In the genomic region with DNA sequence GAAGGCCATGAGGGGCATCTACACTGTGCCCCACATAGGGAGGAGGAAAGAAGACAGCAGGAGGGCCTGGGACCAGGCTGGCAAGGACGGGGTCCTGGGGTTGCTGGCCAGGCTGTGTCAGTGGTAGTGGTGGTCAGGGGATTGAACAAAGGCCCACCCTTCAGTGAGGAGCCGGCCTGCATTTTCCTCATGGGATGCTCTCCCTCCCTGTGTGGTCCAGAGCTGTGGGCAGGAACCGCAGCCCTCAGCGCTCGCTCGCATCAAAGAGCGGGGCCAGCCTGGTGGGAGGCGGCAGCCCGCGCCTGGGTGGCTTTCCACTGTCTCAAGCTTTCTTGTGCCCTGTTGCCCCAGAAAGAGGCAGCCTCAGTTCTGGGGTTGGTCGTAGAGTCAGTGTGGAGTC, we compare ENCODE assay signal across 21 cellular contexts. TPM values are rescaled to one million over a fixed set of nuclear protein-coding genes. Genes with fewer than 3 reads are reported as not detected.
A peak's percentile ranks its signal among the peaks of the same experiment; 100 is the strongest.
DNase-seq lines count a peak whose midpoint lies in the region; TF ChIP-seq lines count a peak whose summit lies in the region.
"Had no signal": no experiment of that assay in that cellular context is flagged by ENCODE, and none has a peak within 500 bp of the region (broad histone marks: within the 10 kb centered on the region; RNA-seq: fewer than 3 reads in every experiment).

No MANE protein-coding gene starts in this region.

- H2BK120ac ChIP-seq in H9 (ENCODE audit: low read depth, low read length, poor library complexity, severe bottlenecking) = no peak overlapping the region
- no peak overlapping the region for H2BK120ac ChIP-seq in neuronal stem cell (ENCODE audit: low read depth, low read length)

- no peaks in the 10 kb centered on the region for H3K79me2 ChIP-seq in H9 (ENCODE audit: insufficient read depth, low read length)

- H3K23ac ChIP-seq in H9 (ENCODE audit: insufficient read length, low read depth, low read length) = no peak overlapping the region
- H3K23ac ChIP-seq in neuronal stem cell (ENCODE audit: low read depth, low read length, poor library complexity) = peak overlapping the region; percentile 45

- H3K27ac ChIP-seq in H9 (ENCODE audit: insufficient read length, low read depth, low read length) (no peak overlapping the region), neuronal stem cell (replicated peaks; ENCODE audit: low read length) (no peak overlapping the region), dorsolateral prefrontal cortex (no peak overlapping the region)
- H3K27ac ChIP-seq: KMS-11, RWPE1 had no signal

- H2BK5ac ChIP-seq in H9 (ENCODE audit: insufficient read length, low read length) = no peak overlapping the region
- H2BK5ac ChIP-seq in neuronal stem cell (ENCODE audit: low read length) = no peak overlapping the region

- no peak overlapping the region for H4K91ac ChIP-seq in H9 (ENCODE audit: insufficient read length, low read depth, low read length)
- H4K91ac ChIP-seq in neuronal stem cell (ENCODE audit: low read depth, low read length, poor library complexity) = no peak overlapping the region

- H3K9me3 Mint-ChIP-seq in H9 = no peaks in the 10 kb centered on the region
- H3K9me3 Mint-ChIP-seq in dendritic cell treated with granulocyte-macrophage colony-stimulating factor and Interleukin-4, amounts not matched to agents 40 ng/mL and 50 ng/mL, for 4 days = no peaks in the 10 kb centered on the region
- H3K9me3 Mint-ChIP-seq: CD4-positive, alpha-beta memory T cell had no signal

- no peak for TF ChIP-seq CTCF in H9 (conservative IDR thresholded peaks at IDR 0.05)
- TF ChIP-seq CTCF in dorsolateral prefrontal cortex (IDR thresholded peaks at IDR 0.05 in 54 of 56, conservative IDR thresholded peaks at IDR 0.05 in 2 of 56; ENCODE audit: low read depth in 1 of 56, partially characterized antibody in 56 of 56) = no peak

- H3K27me3 Mint-ChIP-seq in H9 (ENCODE audit: low read depth) = peaks cover 3% of the 10 kb centered on the region
- peaks cover 38% of the 10 kb centered on the region for H3K27me3 Mint-ChIP-seq in dendritic cell treated with granulocyte-macrophage colony-stimulating factor and Interleukin-4, amounts not matched to agents 40 ng/mL and 50 ng/mL, for 4 days

- no CpG with 5 or more reads among the region's 11 CpGs for WGBS in H9 (ENCODE audit: extremely low coverage, insufficient read length, low lambda C conversion rate)
- no CpG with 5 or more reads among the region's 11 CpGs for WGBS in neuronal stem cell (ENCODE audit: extremely low coverage in 2 of 2, insufficient read length in 2 of 2, insufficient replicate concordance in 1 of 2), 2 donors

- peaks cover 0 to 1% (median 0%) of the 10 kb centered on the region in 3 experiments; a peak in 1 of 7 replicates for H3K36me3 Mint-ChIP-seq in H9 (ENCODE audit: insufficient read depth in 1 of 3, low read depth in 3 of 3)
- H3K36me3 Mint-ChIP-seq in dendritic cell treated with granulocyte-macrophage colony-stimulating factor and Interleukin-4, amounts not matched to agents 40 ng/mL and 50 ng/mL, for 4 days (ENCODE audit: low read depth) = no peaks in the 10 kb centered on the region
- H3K36me3 Mint-ChIP-seq: CD4-positive, alpha-beta memory T cell had no signal

- DNase-seq in H9 = peak; percentile 26
- DNase-seq in neuronal stem cell (ENCODE audit: low spot score) = no peak
- no peak for DNase-seq in SKM-1 (lab: John Stamatoyannopoulos, UW; ENCODE audit: unreplicated experiment)
- DNase-seq in NCI-H1092 (lab: John Stamatoyannopoulos, UW) = no peak
- no peak for DNase-seq in dorsolateral prefrontal cortex
- no peak for DNase-seq in kidney tubule cell (ENCODE audit: low spot score)
- DNase-seq: Caco-2; CD4-positive, alpha-beta memory T cell; DND-41; IMR-90; NCI-H1105; NCI-H146; NCI-H2029 treated with DMSO at 0.1 percent for 48 hours; NCI-H226; NCI-H510A treated with DMSO at 0.1 percent for 48 hours; NCI-H748 treated with DMSO at 0.1 percent for 48 hours; SHP77 treated with DMSO at 0.1 percent for 48 hours had no signal

- no peak overlapping the region for H2BK12ac ChIP-seq in H9 (ENCODE audit: insufficient read length, low read depth, low read length)
- no peak overlapping the region for H2BK12ac ChIP-seq in neuronal stem cell (ENCODE audit: low read length)

- peaks cover 25 to 45% of the 10 kb centered on the region in 2 experiments for H3K4me1 Mint-ChIP-seq in H9
- H3K4me1 Mint-ChIP-seq in dendritic cell treated with granulocyte-macrophage colony-stimulating factor and Interleukin-4, amounts not matched to agents 40 ng/mL and 50 ng/mL, for 4 days (ENCODE audit: low read depth) = peaks cover 32% of the 10 kb centered on the region

- no peak overlapping the region for H2AFZ ChIP-seq in H9 (ENCODE audit: low read length)
- H2AFZ ChIP-seq in neuronal stem cell (ENCODE audit: low read length) = no peak overlapping the region

- no peak overlapping the region for H4K5ac ChIP-seq in H9 (ENCODE audit: insufficient read length, low read depth, low read length)

- H3T11ph ChIP-seq in H9 (ENCODE audit: low read length) = no peak overlapping the region

- H3K9me3 ChIP-seq in H9 (ENCODE audit: control insufficient read depth, low read depth, low read length) = no peaks in the 10 kb centered on the region
- H3K9me3 ChIP-seq in neuronal stem cell (replicated peaks in 1 of 2; ENCODE audit: control insufficient read depth in 2 of 2, insufficient read depth in 1 of 2, low read depth in 1 of 2, low read length in 2 of 2) = no peaks in the 10 kb centered on the region
- H3K9me3 ChIP-seq: Caco-2 had no signal

- no peak overlapping the region for H2AK5ac ChIP-seq in H9 (ENCODE audit: insufficient read length, low read length)
- H2AK5ac ChIP-seq in neuronal stem cell (ENCODE audit: low read depth, low read length) = peak overlapping the region; percentile 33

- H3K36me3 ChIP-seq in neuronal stem cell (replicated peaks in 1 of 2; ENCODE audit: control insufficient read depth in 2 of 2, insufficient read depth in 2 of 2, low read length in 2 of 2) = no peaks in the 10 kb centered on the region

- H3K27ac Mint-ChIP-seq in H9 = peak overlapping the region in 1 of 3 experiments; percentile 59; a peak in 3 of 7 replicates
- peak overlapping the region; percentile 23 for H3K27ac Mint-ChIP-seq in dendritic cell treated with granulocyte-macrophage colony-stimulating factor and Interleukin-4, amounts not matched to agents 40 ng/mL and 50 ng/mL, for 4 days
- H3K27ac Mint-ChIP-seq: CD4-positive, alpha-beta memory T cell had no signal

- H3K4me3 Mint-ChIP-seq in H9 = no peak overlapping the region
- H3K4me3 Mint-ChIP-seq in dendritic cell treated with granulocyte-macrophage colony-stimulating factor and Interleukin-4, amounts not matched to agents 40 ng/mL and 50 ng/mL, for 4 days = no peak overlapping the region
- H3K4me3 Mint-ChIP-seq: CD4-positive, alpha-beta memory T cell had no signal

- H2BK15ac ChIP-seq in H9 (ENCODE audit: low read depth, low read length) = no peak overlapping the region
- no peak overlapping the region for H2BK15ac ChIP-seq in neuronal stem cell (ENCODE audit: low read length)

- H3K14ac ChIP-seq in H9 (ENCODE audit: insufficient read depth, low read length) (no peak overlapping the region), neuronal stem cell (ENCODE audit: low read length) (no peak overlapping the region)

- H4K20me1 ChIP-seq in H9 (ENCODE audit: control insufficient read depth, insufficient read depth, insufficient read length) = no peaks in the 10 kb centered on the region

- H3K27me3 ChIP-seq in H9 (ENCODE audit: insufficient read depth, low read length) (no peaks in the 10 kb centered on the region), neuronal stem cell (ENCODE audit: control insufficient read depth in 3 of 3, insufficient read depth in 3 of 3, low read depth in 1 of 3, low read length in 3 of 3) (peaks cover 0 to 38% (median 0%) of the 10 kb centered on the region in 3 experiments), dorsolateral prefrontal cortex (peaks cover 0 to 91% (median 63%) of the 10 kb centered on the region in 45 donors)

- H3K23me2 ChIP-seq in H9 (ENCODE audit: insufficient read length, low read depth, low read length, poor library complexity, severe bottlenecking) = no peaks in the 10 kb centered on the region

- H3K4me2 ChIP-seq in H9 (ENCODE audit: insufficient read depth, insufficient read length, low read length) = no peak overlapping the region
- no peak overlapping the region for H3K4me2 ChIP-seq in neuronal stem cell (ENCODE audit: insufficient read depth, low read length, poor library complexity, severe bottlenecking)
- H3K4me2 ChIP-seq: KMS-11 had no signal

- no peak overlapping the region for H3K4ac ChIP-seq in H9 (ENCODE audit: low read depth, low read length)
- no peak overlapping the region for H3K4ac ChIP-seq in neuronal stem cell (ENCODE audit: low read length)

- H3K9ac ChIP-seq in H9 (ENCODE audit: extremely low read depth, insufficient read length, low read length) = no peak overlapping the region
- H3K9ac ChIP-seq in neuronal stem cell (ENCODE audit: low read depth, low read length, poor library complexity) = no peak overlapping the region
- H3K9ac ChIP-seq: KMS-11 had no signal

- H3K4me1 ChIP-seq in H9 (ENCODE audit: insufficient read depth, low read length) (peaks cover 2% of the 10 kb centered on the region; the same call in 1 of the 2 replicates), neuronal stem cell (ENCODE audit: control insufficient read depth in 2 of 2, insufficient read depth in 1 of 2, low read depth in 1 of 2, low read length in 2 of 2) (peaks cover 0 to 2% of the 10 kb centered on the region in 2 donors)
- H3K4me1 ChIP-seq: Caco-2 had no signal

- intact Hi-C loops in dendritic cell treated with granulocyte-macrophage colony-stimulating factor and Interleukin-4, amounts not matched to agents 40 ng/mL and 50 ng/mL, for 4 days (cut with micrococcal nuclease) = no loop called here
- intact Hi-C loops in dorsolateral prefrontal cortex (cut with DNase I) = loop anchor here (5.0 kb wide), 1 partner anchor 227 kb away; no protein-coding TSS in a partner anchor

- H3K18ac ChIP-seq in H9 (ENCODE audit: insufficient read length, low read depth, low read length) (no peak overlapping the region), neuronal stem cell (ENCODE audit: low read length) (no peak overlapping the region)

- H2BK20ac ChIP-seq in H9 (ENCODE audit: low read depth, low read length, poor library complexity, severe bottlenecking) = no peak overlapping the region

- H4K8ac ChIP-seq in H9 (replicated peaks; ENCODE audit: insufficient read length, low read depth, low read length) (no peak overlapping the region), neuronal stem cell (ENCODE audit: low read depth, low read length) (no peak overlapping the region)

- H3K4me3 ChIP-seq in neuronal stem cell (ENCODE audit: low read length in 2 of 2) = no peak overlapping the region
- H3K4me3 ChIP-seq in dorsolateral prefrontal cortex = no peak overlapping the region

- H3K56ac ChIP-seq in H9 (ENCODE audit: insufficient read length, low read depth, low read length) = no peak overlapping the region

- H3K79me1 ChIP-seq in H9 (ENCODE audit: insufficient read depth, low read depth, low read length, poor library complexity, severe bottlenecking) (no peaks in the 10 kb centered on the region), neuronal stem cell (ENCODE audit: low read depth, low read length) (no peaks in the 10 kb centered on the region)

RNA-seq across cellular contexts. Expression of a gene that starts 24.8 kb away (rescaled TPM):
- total RNA-seq in H9 (2021) (1.9 and 2.0 TPM in 2 replicates), dorsolateral prefrontal cortex (under 1 TPM in 103 of 120 experiments, not detected in 17; 0.07 to 0.69 (median 0.22) TPM)
- polyA plus RNA-seq in neuronal stem cell (2013, experiment 1 of 2) = 0.06 TPM
- 0.08 TPM for polyA plus RNA-seq in neuronal stem cell (2013, experiment 2 of 2)
- total RNA-seq: A673; CD4-positive, alpha-beta memory T cell had no signal
